1 cellular context compared by ENCODE assay signal in genomic region chr12:5480953-5481300, GRCh38.
TF ChIP-seq lines count a peak whose summit lies in the region.

No MANE protein-coding gene starts in this region.

TF ChIP-seq in H1, 55 proteins besides CTCF, POLR2A, EP300 and RAD21:
- TF ChIP-seq USF2 (IDR thresholded peaks at IDR 0.05; ENCODE audit: low read length) = no peak
- TF ChIP-seq RFX5 (IDR thresholded peaks at IDR 0.05; ENCODE audit: borderline replicate concordance, low read depth, low read length) = no peak
- no peak for TF ChIP-seq MAFK (IDR thresholded peaks at IDR 0.05; ENCODE audit: low read depth, low read length)
- no peak for TF ChIP-seq CHD7 (IDR thresholded peaks at IDR 0.05; ENCODE audit: insufficient replicate concordance, low read length)
- 0 out of 2 replicates have a peak, but pooled peaks have one; percentile 25 for TF ChIP-seq MAX (IDR thresholded peaks at IDR 0.05)
- peak; percentile 16 for TF ChIP-seq KDM4A (IDR thresholded peaks at IDR 0.05; ENCODE audit: low read depth, low read length, severe bottlenecking)
- TF ChIP-seq TAF1 (IDR thresholded peaks at IDR 0.05; ENCODE audit: low read depth, low read length) = peak; percentile 17; the same call in 1 of the 2 replicates
